Comparison of ENCODE assay signal across 2 cellular contexts in genomic region chr1:58249371-58249728, GRCh38.
TF ChIP-seq lines count a peak whose summit lies in the region.

No MANE protein-coding gene starts in this region.

TF ChIP-seq in SK-N-SH, 30 proteins besides CTCF, POLR2A, EP300 and RAD21 (continued from another document):
- TF ChIP-seq RFX5 (IDR thresholded peaks at IDR 0.05; ENCODE audit: low read length) = no peak
- TF ChIP-seq MXI1 (IDR thresholded peaks at IDR 0.05; ENCODE audit: low read depth, low read length) = no peak
TF ChIP-seq in SK-N-SH: peak in this region for 0.

TF ChIP-seq in SK-N-SH treated with all-trans-retinoic acid at 6 μM for 48 hours, 23 proteins besides CTCF, POLR2A, EP300 and RAD21 (continued from another document):
- no peak for TF ChIP-seq TSHZ2 (CRISPR knock-in tag; IDR thresholded peaks at IDR 0.05)
- TF ChIP-seq ZC3H10 (CRISPR knock-in tag; IDR thresholded peaks at IDR 0.05) = no peak
